ENCODE assay signal across 1 cellular context in the genomic region with DNA sequence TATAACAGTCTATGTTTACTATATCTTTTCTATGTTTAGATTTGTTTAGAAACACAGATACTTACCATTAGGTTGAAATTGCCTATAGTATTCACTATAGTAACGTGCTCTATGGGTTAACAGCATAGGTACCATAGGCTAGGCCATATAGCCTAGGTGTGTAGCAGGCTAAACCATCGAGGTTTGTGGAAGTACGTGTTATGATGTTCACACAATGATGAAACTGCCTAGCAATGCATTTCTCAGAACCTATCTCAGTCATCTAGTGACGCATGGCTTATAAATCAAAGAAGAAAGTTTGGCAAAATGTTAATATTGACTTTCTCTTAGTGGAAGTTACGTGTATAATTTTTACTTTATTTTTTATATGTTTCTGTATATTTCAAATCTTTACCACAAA.
TF ChIP-seq lines count a peak whose summit lies in the region.

No MANE protein-coding gene starts in this region.

TF ChIP-seq in GM12878, 131 proteins besides CTCF, POLR2A, EP300 and RAD21 (continued from another document):
- TF ChIP-seq, protein P1, sequence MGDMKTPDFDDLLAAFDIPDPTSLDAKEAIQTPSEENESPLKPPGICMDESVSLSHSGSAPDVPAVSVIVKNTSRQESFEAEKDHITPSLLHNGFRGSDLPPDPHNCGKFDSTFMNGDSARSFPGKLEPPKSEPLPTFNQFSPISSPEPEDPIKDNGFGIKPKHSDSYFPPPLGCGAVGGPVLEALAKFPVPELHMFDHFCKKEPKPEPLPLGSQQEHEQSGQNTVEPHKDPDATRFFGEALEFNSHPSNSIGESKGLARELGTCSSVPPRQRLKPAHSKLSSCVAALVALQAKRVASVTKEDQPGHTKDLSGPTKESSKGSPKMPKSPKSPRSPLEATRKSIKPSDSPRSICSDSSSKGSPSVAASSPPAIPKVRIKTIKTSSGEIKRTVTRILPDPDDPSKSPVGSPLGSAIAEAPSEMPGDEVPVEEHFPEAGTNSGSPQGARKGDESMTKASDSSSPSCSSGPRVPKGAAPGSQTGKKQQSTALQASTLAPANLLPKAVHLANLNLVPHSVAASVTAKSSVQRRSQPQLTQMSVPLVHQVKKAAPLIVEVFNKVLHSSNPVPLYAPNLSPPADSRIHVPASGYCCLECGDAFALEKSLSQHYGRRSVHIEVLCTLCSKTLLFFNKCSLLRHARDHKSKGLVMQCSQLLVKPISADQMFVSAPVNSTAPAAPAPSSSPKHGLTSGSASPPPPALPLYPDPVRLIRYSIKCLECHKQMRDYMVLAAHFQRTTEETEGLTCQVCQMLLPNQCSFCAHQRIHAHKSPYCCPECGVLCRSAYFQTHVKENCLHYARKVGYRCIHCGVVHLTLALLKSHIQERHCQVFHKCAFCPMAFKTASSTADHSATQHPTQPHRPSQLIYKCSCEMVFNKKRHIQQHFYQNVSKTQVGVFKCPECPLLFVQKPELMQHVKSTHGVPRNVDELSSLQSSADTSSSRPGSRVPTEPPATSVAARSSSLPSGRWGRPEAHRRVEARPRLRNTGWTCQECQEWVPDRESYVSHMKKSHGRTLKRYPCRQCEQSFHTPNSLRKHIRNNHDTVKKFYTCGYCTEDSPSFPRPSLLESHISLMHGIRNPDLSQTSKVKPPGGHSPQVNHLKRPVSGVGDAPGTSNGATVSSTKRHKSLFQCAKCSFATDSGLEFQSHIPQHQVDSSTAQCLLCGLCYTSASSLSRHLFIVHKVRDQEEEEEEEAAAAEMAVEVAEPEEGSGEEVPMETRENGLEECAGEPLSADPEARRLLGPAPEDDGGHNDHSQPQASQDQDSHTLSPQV (IDR thresholded peaks at IDR 0.05), result no peak
- no peak for TF ChIP-seq CBX3 (IDR thresholded peaks at IDR 0.05; ENCODE audit: borderline replicate concordance, low read depth)
- no peak for TF ChIP-seq BMI1 (IDR thresholded peaks at IDR 0.05; ENCODE audit: borderline replicate concordance)
